Comparison of ENCODE assay signal across 1 cellular context in genomic region chr16:2151188-2152091, GRCh38.
A peak's percentile ranks its signal among the peaks of the same experiment; 100 is the strongest.
TF ChIP-seq lines count a peak whose summit lies in the region.

No MANE protein-coding gene starts in this region.

TF ChIP-seq in HEK293, 187 proteins besides CTCF, POLR2A, EP300 and RAD21 (continued from another document and continues in another):
- TF ChIP-seq ZNF645 (tag by site-specific recombination; IDR thresholded peaks at IDR 0.05) (no peak), ZBTB44 (tag by site-specific recombination; IDR thresholded peaks at IDR 0.05) (no peak), ZNF580 (tag by site-specific recombination; IDR thresholded peaks at IDR 0.05) (no peak), TRIM28 (IDR thresholded peaks at IDR 0.05; ENCODE audit: borderline replicate concordance, low read length) (no peak), TSHZ1 (tag by site-specific recombination; IDR thresholded peaks at IDR 0.05; ENCODE audit: borderline replicate concordance) (no peak), ZNF114 (tag by site-specific recombination; IDR thresholded peaks at IDR 0.05) (no peak), ZSCAN18 (tag by site-specific recombination; IDR thresholded peaks at IDR 0.05) (no peak), ZFHX2 (tag by site-specific recombination; conservative IDR thresholded peaks at IDR 0.05) (no peak), ZNF843 (tag by site-specific recombination; IDR thresholded peaks at IDR 0.05) (no peak), ZBTB1 (tag by site-specific recombination; IDR thresholded peaks at IDR 0.05) (no peak), ZBTB48 (tag by site-specific recombination; IDR thresholded peaks at IDR 0.05) (no peak), ZNF600 (tag by site-specific recombination; IDR thresholded peaks at IDR 0.05) (peak; percentile 67), ZNF501 (tag by site-specific recombination; IDR thresholded peaks at IDR 0.05) (no peak), ZNF701 (tag by site-specific recombination; IDR thresholded peaks at IDR 0.05) (no peak), ZBTB20 (tag by site-specific recombination; IDR thresholded peaks at IDR 0.05) (no peak), ZBTB21 (tag by site-specific recombination; IDR thresholded peaks at IDR 0.05) (no peak), ZNF549 (tag by site-specific recombination; IDR thresholded peaks at IDR 0.05) (no peak), ZNF391 (tag by site-specific recombination; IDR thresholded peaks at IDR 0.05; ENCODE audit: borderline replicate concordance, low read depth) (no peak), ZEB2 (tag by site-specific recombination; IDR thresholded peaks at IDR 0.05) (no peak), ZNF560 (tag by site-specific recombination; IDR thresholded peaks at IDR 0.05; ENCODE audit: borderline replicate concordance) (no peak), ZSCAN16 (tag by site-specific recombination; IDR thresholded peaks at IDR 0.05) (no peak), SP7 (tag by site-specific recombination; IDR thresholded peaks at IDR 0.05) (no peak), ELK4 (IDR thresholded peaks at IDR 0.05; ENCODE audit: borderline replicate concordance, low read depth, low read length) (no peak), ZBTB10 (tag by site-specific recombination; IDR thresholded peaks at IDR 0.05) (no peak), KLF16 (tag by site-specific recombination; IDR thresholded peaks at IDR 0.05) (0 out of 2 replicates have a peak, but pooled peaks have one; percentile 0), ZNF658 (tag by site-specific recombination; IDR thresholded peaks at IDR 0.05) (no peak), ZNF23 (tag by site-specific recombination; IDR thresholded peaks at IDR 0.05; ENCODE audit: borderline replicate concordance) (no peak), HIC1 (tag by site-specific recombination; IDR thresholded peaks at IDR 0.05) (0 out of 2 replicates have a peak, but pooled peaks have one; percentile 40), ZNF174 (tag by site-specific recombination; IDR thresholded peaks at IDR 0.05) (no peak), ZNF558 (tag by site-specific recombination; IDR thresholded peaks at IDR 0.05) (no peak), YY2 (tag by site-specific recombination; IDR thresholded peaks at IDR 0.05) (no peak), ZNF449 (tag by site-specific recombination; IDR thresholded peaks at IDR 0.05) (no peak), ZNF571 (tag by site-specific recombination; IDR thresholded peaks at IDR 0.05) (no peak), ZNF292 (tag by site-specific recombination; IDR thresholded peaks at IDR 0.05; ENCODE audit: borderline replicate concordance, low read depth) (no peak), ZNF548 (tag by site-specific recombination; IDR thresholded peaks at IDR 0.05) (no peak), ZNF335 (tag by site-specific recombination; conservative IDR thresholded peaks at IDR 0.05) (no peak), ZNF416 (tag by site-specific recombination; IDR thresholded peaks at IDR 0.05) (no peak), ZNF692 (tag by site-specific recombination; IDR thresholded peaks at IDR 0.05) (no peak), ZNF18 (tag by site-specific recombination; IDR thresholded peaks at IDR 0.05) (no peak), ZNF48 (tag by site-specific recombination; IDR thresholded peaks at IDR 0.05) (no peak), ZNF513 (tag by site-specific recombination; IDR thresholded peaks at IDR 0.05) (no peak)
